ENCODE assay signal across 9 cellular contexts in genomic region chr6:132819405-132820145, GRCh38. TPM values are rescaled to one million over a fixed set of nuclear protein-coding genes. Genes with fewer than 3 reads are reported as not detected.
DNase-seq lines count a peak whose midpoint lies in the region; ATAC-seq and TF ChIP-seq lines count a peak whose summit lies in the region.
"Had no signal": no experiment of that assay in that cellular context is flagged by ENCODE, and none has a peak within 500 bp of the region (broad histone marks: within the 10 kb centered on the region; RNA-seq: fewer than 3 reads in every experiment).

No MANE protein-coding gene starts in this region.

- peaks cover 58% of the 10 kb centered on the region for H3K36me3 Mint-ChIP-seq in activated T-helper 17 cell treated with anti-CD3 and anti-CD28 coated beads, Interleukin-2, amount 50 U/mL, for 72 hours (ENCODE audit: low read depth)
- H3K36me3 Mint-ChIP-seq in neural crest cell (ENCODE audit: low read depth), result peaks cover 41% of the 10 kb centered on the region

- intact Hi-C loops in right cardiac atrium (cut with DNase I), result loop anchor here in 2 of 4 donors (10.0 kb wide), 2 partner anchors 695 to 735 kb away; no protein-coding TSS in a partner anchor

- DNase-seq in NCI-H82 (lab: John Stamatoyannopoulos, UW), result peak; percentile 66
- no peak for DNase-seq in NCI-H82 treated with DMSO at 0.1 percent for 48 hours (lab: John Stamatoyannopoulos, UW; ENCODE audit: unreplicated experiment)
- peak; percentile 37 for DNase-seq in LHCN-M2 (ENCODE audit: low read depth)
- DNase-seq in neural crest cell (ENCODE audit: low read depth, low spot score), result no peak
- DNase-seq in NOMO-1 treated with DMSO at 0.1 percent for 48 hours (lab: John Stamatoyannopoulos, UW; ENCODE audit: unreplicated experiment), result no peak
- DNase-seq in right cardiac atrium, result no peak
- DNase-seq: stimulated activated CD4-positive, alpha-beta T cell treated with anti-CD3 and anti-CD28 coated beads, Interleukin-4, amount 100 ng/mL, for 4 hours had no signal

- peak; percentile 61 for ATAC-seq in activated T-helper 17 cell treated with anti-CD3 and anti-CD28 coated beads, Interleukin-2, amount 50 U/mL, for 72 hours (replicated peaks)
- ATAC-seq in right cardiac atrium, result no peak
- ATAC-seq in GM19455 (IDR thresholded peaks at IDR 0.05; ENCODE audit: unreplicated experiment), result no peak

- no peaks in the 10 kb centered on the region for H3K27me3 Mint-ChIP-seq in activated T-helper 17 cell treated with anti-CD3 and anti-CD28 coated beads, Interleukin-2, amount 50 U/mL, for 72 hours
- H3K27me3 Mint-ChIP-seq in neural crest cell (ENCODE audit: low read depth), result peaks cover 5% of the 10 kb centered on the region

- 91% methylated on average over 4 of the region's 4 CpGs for WGBS in right cardiac atrium

- H3K27me3 ChIP-seq in right cardiac atrium (ENCODE audit: control insufficient read depth, insufficient read depth), result no peaks in the 10 kb centered on the region

- no peak for TF ChIP-seq CTCF in neural crest cell (conservative IDR thresholded peaks at IDR 0.05)

- H3K9me3 ChIP-seq in right cardiac atrium (ENCODE audit: control insufficient read depth, low read length), result no peaks in the 10 kb centered on the region

- peaks cover 27% of the 10 kb centered on the region for H3K4me1 Mint-ChIP-seq in activated T-helper 17 cell treated with anti-CD3 and anti-CD28 coated beads, Interleukin-2, amount 50 U/mL, for 72 hours
- H3K4me1 Mint-ChIP-seq in neural crest cell, result peaks cover 45% of the 10 kb centered on the region

- no peaks in the 10 kb centered on the region for H3K9me3 Mint-ChIP-seq in activated T-helper 17 cell treated with anti-CD3 and anti-CD28 coated beads, Interleukin-2, amount 50 U/mL, for 72 hours
- no peaks in the 10 kb centered on the region for H3K9me3 Mint-ChIP-seq in neural crest cell

- H3K4me1 ChIP-seq in right cardiac atrium (ENCODE audit: control insufficient read depth, insufficient read depth, low read length), result no peaks in the 10 kb centered on the region

- H3K4me3 Mint-ChIP-seq in activated T-helper 17 cell treated with anti-CD3 and anti-CD28 coated beads, Interleukin-2, amount 50 U/mL, for 72 hours, result peak overlapping the region; percentile 93
- H3K4me3 Mint-ChIP-seq in neural crest cell, result peak overlapping the region; percentile 16

- H3K27ac Mint-ChIP-seq in activated T-helper 17 cell treated with anti-CD3 and anti-CD28 coated beads, Interleukin-2, amount 50 U/mL, for 72 hours, result peak overlapping the region; percentile 91
- no peak overlapping the region for H3K27ac Mint-ChIP-seq in neural crest cell (ENCODE audit: unreplicated experiment)

- H3K4me3 ChIP-seq in right cardiac atrium (ENCODE audit: low read length), result no peak overlapping the region

- H3K27ac ChIP-seq in right cardiac atrium (ENCODE audit: low read length), result no peak overlapping the region

RNA-seq across cellular contexts. Expression of gene RPS12, which starts 5.2 kb away (rescaled TPM):
- total RNA-seq in LHCN-M2 (2014; rRNA removed) (1,162 and 1,423 TPM in 2 replicates), neural crest cell (1,164 and 1,167 TPM in 2 replicates), right cardiac atrium (100 to 1,000 TPM; 554 to 686 (median 627) TPM)
- polyA plus RNA-seq in LHCN-M2 (2012), result 3,258 TPM
- total RNA-seq in activated T-helper 17 cell treated with anti-CD3 and anti-CD28 coated beads, Interleukin-2, amount 50 U/mL, for 72 hours, result 1,000 to 10,000 TPM; 1,467 to 1,579 TPM
- polyA plus RNA-seq in right cardiac atrium, result 1,063 TPM

RNA-seq across cellular contexts. Expression of gene SLC18B1, which starts 21.1 kb away (rescaled TPM):
- total RNA-seq in LHCN-M2 (2014; rRNA removed) (6.3 and 8.8 TPM in 2 replicates), neural crest cell (18.4 and 18.8 TPM in 2 replicates), right cardiac atrium (1 to 10 TPM; 4.5 to 5.9 (median 5.3) TPM)
- 1.4 TPM for polyA plus RNA-seq in LHCN-M2 (2012)
- 1 to 10 TPM; 3.9 to 4.1 TPM for total RNA-seq in activated T-helper 17 cell treated with anti-CD3 and anti-CD28 coated beads, Interleukin-2, amount 50 U/mL, for 72 hours
- 3.1 TPM for polyA plus RNA-seq in right cardiac atrium

Comparison
In these comparisons a context has a peak if more than half of its experiments do, and no peak if none do; other contexts are left out.
1. DNase-seq: peak in NCI-H82 (single experiment) and LHCN-M2 (single experiment); none in NCI-H82 treated with DMSO at 0.1 percent for 48 hours (single experiment), neural crest cell (single experiment), NOMO-1 treated with DMSO at 0.1 percent for 48 hours (single experiment) and right cardiac atrium (0 of 3).